ENCODE assay signal across 8 cellular contexts in genomic region chr15:50908209-50909043, GRCh38. TPM values are rescaled to one million over a fixed set of nuclear protein-coding genes. Genes with fewer than 3 reads are reported as not detected.
DNase-seq lines count a peak whose midpoint lies in the region; ATAC-seq, FAIRE-seq and TF ChIP-seq lines count a peak whose summit lies in the region.

AP4E1 (plus strand) TSS chr15:50908683; CDS start chr15:50908779, 96 bp downstream.

- no peaks in the 10 kb centered on the region for H3K27me3 Mint-ChIP-seq in T-helper 17 cell

- TF ChIP-seq CTCF in right atrium auricular region (IDR thresholded peaks at IDR 0.05) (peak; percentile 94 to 98), psoas muscle (IDR thresholded peaks at IDR 0.05) (peak; percentile 99)

- H3K4me1 ChIP-seq in right atrium auricular region: peaks cover 0 to 41% of the 10 kb centered on the region in 2 donors
- H3K4me1 ChIP-seq in psoas muscle: peaks cover 22% of the 10 kb centered on the region

- peak within 1 kb of the TSS; percentile 99 for H3K27ac Mint-ChIP-seq in T-helper 17 cell

- peak within 1 kb of the TSS; percentile 97 for H3K4me3 Mint-ChIP-seq in T-helper 17 cell

- H3K36me3 Mint-ChIP-seq in T-helper 17 cell (ENCODE audit: low read depth): peaks cover 8% of the 10 kb centered on the region

- 0 to 1% (median 0%) methylated on average over 93 to 102 of the region's 102 CpGs for WGBS in psoas muscle, 3 donors

- H3K36me3 ChIP-seq in right atrium auricular region (peaks cover 14% of the 10 kb centered on the region), psoas muscle (ENCODE audit: insufficient read depth in 1 of 2, low read depth in 1 of 2) (peaks cover 0 to 19% of the 10 kb centered on the region in 2 donors)

- peak within 1 kb of the TSS; percentile 91 to 95 for H3K27ac ChIP-seq in right atrium auricular region
- H3K27ac ChIP-seq in psoas muscle: peak within 1 kb of the TSS; percentile 96

- H3K27me3 ChIP-seq in right atrium auricular region (no peaks in the 10 kb centered on the region), psoas muscle (ENCODE audit: insufficient read depth in 3 of 3, low read length in 2 of 3) (no peaks in the 10 kb centered on the region)

- H3K4me1 Mint-ChIP-seq in T-helper 17 cell: peaks cover 20% of the 10 kb centered on the region

- intact Hi-C loops in psoas muscle (cut with DNase I): loop anchor here in 1 of 2 donors (2.0 kb wide), 1 partner anchor 234 kb away; no protein-coding TSS in a partner anchor

- peak within 1 kb of the TSS; percentile 86 to 98 for H3K4me3 ChIP-seq in right atrium auricular region
- peak within 1 kb of the TSS; percentile 98 for H3K4me3 ChIP-seq in psoas muscle

- DNase-seq in NCI-H187 (lab: John Stamatoyannopoulos, UW) (peak; percentile 58 to 66), T-helper 17 cell (peak; percentile 93 to 96 (median 94)), amygdala (lab: John Stamatoyannopoulos, UW) (peak; percentile 35 to 92 (median 82)), right atrium auricular region (ENCODE audit: low spot score) (peak; percentile 95), psoas muscle (peak; percentile 92 to 96), urothelium cell line (ENCODE audit: low spot score) (peak; percentile 79)

- FAIRE-seq in urothelium cell line (lab: Jason Lieb, UNC): no peak

- peak; percentile 56 for ATAC-seq in GM18502 (IDR thresholded peaks at IDR 0.05; ENCODE audit: poor library complexity, unreplicated experiment)
- peak; percentile 53 for ATAC-seq in HG02943 (IDR thresholded peaks at IDR 0.05; ENCODE audit: low read depth, unreplicated experiment)
- peak; percentile 63 for ATAC-seq in T-helper 17 cell
- peak; percentile 89 to 94 (median 92) for ATAC-seq in psoas muscle

- H3K9me3 ChIP-seq in T-helper 17 cell (ENCODE audit: control insufficient read depth, low read length, poor library complexity, severe bottlenecking) (no peaks in the 10 kb centered on the region), right atrium auricular region (no peaks in the 10 kb centered on the region), psoas muscle (no peaks in the 10 kb centered on the region)

RNA-seq across cellular contexts. Expression of gene AP4E1, which starts in this region (rescaled TPM):
- total RNA-seq in T-helper 17 cell: 1 to 10 TPM; 7.6 to 9.6 TPM
- total RNA-seq in right atrium auricular region: 10 to 100 TPM in 1 of 2 donors, 1 to 10 TPM in 1; 7.0 to 11.7 TPM
- total RNA-seq in psoas muscle: 10 to 100 TPM; 10.1 to 16.6 (median 13.2) TPM
- 10 to 100 TPM in 1 of 3 donors, 1 to 10 TPM in 2; 4.4 to 13.8 (median 4.9) TPM for polyA plus RNA-seq in psoas muscle

Comparison
In these comparisons a context has a peak if more than half of its experiments do, and no peak if none do; other contexts are left out.
1. Peak in every context shown above with its lines: DNase-seq, ATAC-seq, H3K4me3 ChIP-seq and H3K27ac ChIP-seq.